ENCODE assay signal across 13 cellular contexts in genomic region chr5:139982157-139982974, GRCh38.
DNase-seq lines count a peak whose midpoint lies in the region; ATAC-seq, FAIRE-seq and TF ChIP-seq lines count a peak whose summit lies in the region.
"Had no signal": no experiment of that assay in that cellular context is flagged by ENCODE, and none has a peak within 500 bp of the region (broad histone marks: within the 10 kb centered on the region; RNA-seq: fewer than 3 reads in every experiment).

No MANE protein-coding gene starts in this region.

- TF ChIP-seq POLR2A in GM12878 (IDR thresholded peaks at IDR 0.05; ENCODE audit: low read depth, low read length) (no peak), thyroid gland (IDR thresholded peaks at IDR 0.05) (no peak), GM18505 (IDR thresholded peaks at IDR 0.05; ENCODE audit: borderline replicate concordance, extremely low read depth, insufficient read depth, insufficient read length) (no peak), suprapubic skin (IDR thresholded peaks at IDR 0.05) (no peak)

- no peak for FAIRE-seq in GM12878 (lab: Jason Lieb, UNC)

- no peaks in the 10 kb centered on the region for H3K9me3 ChIP-seq in GM12878 (replicated peaks; ENCODE audit: control insufficient read depth, insufficient read depth, low read length)
- no peaks in the 10 kb centered on the region for H3K9me3 ChIP-seq in thyroid gland
- H3K9me3 ChIP-seq in suprapubic skin, result no peaks in the 10 kb centered on the region

- CTCF ChIA-PET in GM12878 (lab: Yijun Ruan, JAX), result interaction anchor here (0.9 to 9.0 kb wide), 3 partner anchors 12 to 195 kb away, joined by 3 to 107 read pairs (median 3); no protein-coding TSS in a partner anchor
- CTCF ChIA-PET in activated CD8-positive, alpha-beta memory T cell treated with anti-CD3 and anti-CD28 coated beads, Interleukin-2, amount 10 ng/mL, durations not matched to agents 7 days and 5 days (lab: Charles Lee), result interaction anchor here (1.3 to 8.1 kb wide), 2 partner anchors 13 to 195 kb away, joined by 4 to 44 read pairs; no protein-coding TSS in a partner anchor

- no peaks in the 10 kb centered on the region for H3K9me3 Mint-ChIP-seq in activated CD8-positive, alpha-beta memory T cell treated with anti-CD3 and anti-CD28 coated beads, Interleukin-2, amount 10 ng/mL, durations not matched to agents 7 days and 5 days (ENCODE audit: low read depth)

- SMC1A ChIA-PET in GM12878 (lab: Charles Lee; ENCODE audit: uncharacterized antibody, unreplicated experiment), result interaction anchor here (0.9 to 4.4 kb wide), 4 partner anchors 12 to 66 kb away, joined by 3 to 42 read pairs (median 3); no protein-coding TSS in a partner anchor

- no TSS peak for BruUV-seq in GM12878 (replicated peaks; lab: Mats Ljungman, UMichigan)

- H3K4me3 ChIP-seq in GM12878, result no peak overlapping the region
- H3K4me3 ChIP-seq in thyroid gland (replicated peaks in 1 of 3), result no peak overlapping the region
- H3K4me3 ChIP-seq in suprapubic skin, result no peak overlapping the region
- H3K4me3 ChIP-seq: skin epidermis had no signal

- no peak for TF ChIP-seq CTCF in GM12878 (IDR thresholded peaks at IDR 0.05 in 2 of 3, conservative IDR thresholded peaks at IDR 0.05 in 1 of 3; ENCODE audit: control insufficient read depth in 2 of 3, extremely low read depth in 1 of 3, insufficient read depth in 1 of 3, low read depth in 3 of 3, low read length in 3 of 3)
- no peak for TF ChIP-seq CTCF in thyroid gland (IDR thresholded peaks at IDR 0.05)
- no peak for TF ChIP-seq CTCF in suprapubic skin (IDR thresholded peaks at IDR 0.05)

- H3K36me3 ChIP-seq in GM12878 (ENCODE audit: control insufficient read depth in 2 of 2, insufficient read depth in 2 of 2, low read length in 1 of 2), result peaks cover 0 to 2% of the 10 kb centered on the region in 2 experiments; a peak in 2 of 4 replicates
- H3K36me3 ChIP-seq in thyroid gland, result no peaks in the 10 kb centered on the region
- no peaks in the 10 kb centered on the region for H3K36me3 ChIP-seq in suprapubic skin

- no peak for TF ChIP-seq EP300 in GM12878 (IDR thresholded peaks at IDR 0.05; ENCODE audit: borderline replicate concordance in 1 of 2, control insufficient read depth in 1 of 2, low read depth in 2 of 2, low read length in 2 of 2)
- TF ChIP-seq EP300 in suprapubic skin (IDR thresholded peaks at IDR 0.05), result no peak

- H3K27ac ChIP-seq in GM12878 (ENCODE audit: control insufficient read depth, insufficient read depth) (no peak overlapping the region), thyroid gland (no peak overlapping the region), suprapubic skin (no peak overlapping the region)
- H3K27ac ChIP-seq: skin epidermis had no signal

- H2AFZ ChIP-seq in GM12878 (ENCODE audit: control insufficient read depth, low read depth, low read length), result no peak overlapping the region

- DNase-seq in Right ventricle myocardium superior (peak; percentile 58), cardiac septum (ENCODE audit: low spot score) (no peak), GM12878 (ENCODE audit: low read depth, low spot score) (no peak), hypothalamus (lab: John Stamatoyannopoulos, UW) (peak in 26 of 51 donors; percentile 12 to 76 (median 34)), thyroid gland (peak; percentile 92 to 96), suprapubic skin (ENCODE audit: low spot score in 2 of 2) (no peak)
- no peak for DNase-seq in activated CD8-positive, alpha-beta memory T cell treated with anti-CD3 and anti-CD28 coated beads, Interleukin-2, amount 10 ng/mL, durations not matched to agents 7 days and 5 days
- DNase-seq: activated T-cell treated with anti-CD3 and anti-CD28 coated beads, Interleukin-2, amount 50 U/mL, for 48 hours; effector CD8-positive, alpha-beta T cell; NCI-H187 treated with DMSO at 0.1 percent for 48 hours; stimulated activated naive CD8-positive, alpha-beta T cell treated with anti-CD3 and anti-CD28 coated beads, Interleukin-15, Interleukin-2, amounts not matched to agents 100 U/mL and 50 U/mL, for 24 hours had no signal

- no peak overlapping the region for H3K9ac ChIP-seq in GM12878 (ENCODE audit: control insufficient read depth, insufficient read depth, low read length)

- 57% methylated on average over 15 of the region's 15 CpGs for WGBS in GM12878 (ENCODE audit: insufficient coverage, insufficient replicate concordance, low lambda C conversion rate, missing lambda C conversion rate)
- 41 to 44% methylated on average over 15 of the region's 15 CpGs for WGBS in thyroid gland, 2 donors
- 58% methylated on average over 15 of the region's 15 CpGs for WGBS in suprapubic skin

- in situ Hi-C loops in GM12878 (cut with MboI), result no loop called here

- H3K27ac Mint-ChIP-seq in activated CD8-positive, alpha-beta memory T cell treated with anti-CD3 and anti-CD28 coated beads, Interleukin-2, amount 10 ng/mL, durations not matched to agents 7 days and 5 days, result no peak overlapping the region

- H3K79me2 ChIP-seq in GM12878 (ENCODE audit: control insufficient read depth, insufficient read depth, low read length), result no peaks in the 10 kb centered on the region; the same call in none of the 2 replicates

- POLR2A ChIA-PET in GM12878 (lab: Charles Lee), result interaction anchor here (1.1 kb wide), 1 partner anchor 26 kb away, joined by 3 read pairs; no protein-coding TSS in a partner anchor

- no peak overlapping the region for H3K4me3 Mint-ChIP-seq in activated CD8-positive, alpha-beta memory T cell treated with anti-CD3 and anti-CD28 coated beads, Interleukin-2, amount 10 ng/mL, durations not matched to agents 7 days and 5 days

- no peak for TF ChIP-seq RAD21 in GM12878 (IDR thresholded peaks at IDR 0.05; ENCODE audit: insufficient read depth, low read depth, low read length)

- H3K27me3 ChIP-seq in GM12878 (replicated peaks in 1 of 2; ENCODE audit: control insufficient read depth in 2 of 2, insufficient read depth in 2 of 2, low read length in 1 of 2), result no peaks in the 10 kb centered on the region
- no peaks in the 10 kb centered on the region for H3K27me3 ChIP-seq in thyroid gland
- peaks cover 9% of the 10 kb centered on the region for H3K27me3 ChIP-seq in suprapubic skin

- H3K4me1 ChIP-seq in GM12878 (ENCODE audit: control insufficient read depth, insufficient read depth, low read length) (peaks cover 8% of the 10 kb centered on the region), thyroid gland (peaks cover 7 to 13% of the 10 kb centered on the region in 2 donors), suprapubic skin (no peaks in the 10 kb centered on the region)

- intact Hi-C loops in Right ventricle myocardium superior (cut with DNase I) (no loop called here), cardiac septum (cut with DNase I) (loop anchor here (5.0 kb wide), 1 partner anchor 60 kb away; the partner anchor contains the start of gene NRG2), GM12878 (cut with micrococcal nuclease; ENCODE audit: unreplicated experiment) (no loop called here), thyroid gland (cut with DNase I) (no loop called here)

- no peaks in the 10 kb centered on the region for H3K36me3 Mint-ChIP-seq in activated CD8-positive, alpha-beta memory T cell treated with anti-CD3 and anti-CD28 coated beads, Interleukin-2, amount 10 ng/mL, durations not matched to agents 7 days and 5 days

- no peaks in the 10 kb centered on the region for H3K4me1 Mint-ChIP-seq in activated CD8-positive, alpha-beta memory T cell treated with anti-CD3 and anti-CD28 coated beads, Interleukin-2, amount 10 ng/mL, durations not matched to agents 7 days and 5 days

- peaks cover 41% of the 10 kb centered on the region for H3K27me3 Mint-ChIP-seq in activated CD8-positive, alpha-beta memory T cell treated with anti-CD3 and anti-CD28 coated beads, Interleukin-2, amount 10 ng/mL, durations not matched to agents 7 days and 5 days

- no peak overlapping the region for H3K4me2 ChIP-seq in GM12878 (ENCODE audit: control insufficient read depth, insufficient read depth)

- H4K20me1 ChIP-seq in GM12878 (ENCODE audit: control insufficient read depth, insufficient read depth), result no peaks in the 10 kb centered on the region

- RAD21 ChIA-PET in GM12878 (lab: Charles Lee; ENCODE audit: unreplicated experiment), result interaction anchor here (0.6 to 3.3 kb wide), 7 partner anchors 12 to 195 kb away, joined by 3 to 25 read pairs (median 4); no protein-coding TSS in a partner anchor

- ATAC-seq in Right ventricle myocardium superior (ENCODE audit: poor library complexity) (no peak), GM12878 (no peak), GM18505 (IDR thresholded peaks at IDR 0.05; ENCODE audit: unreplicated experiment) (no peak)
- no peak for ATAC-seq in activated CD8-positive, alpha-beta memory T cell treated with anti-CD3 and anti-CD28 coated beads, Interleukin-2, amount 10 ng/mL, durations not matched to agents 7 days and 5 days
- ATAC-seq: stimulated activated naive CD8-positive, alpha-beta T cell treated with anti-CD3 and anti-CD28 coated beads, Interleukin-15, Interleukin-2, amounts not matched to agents 100 U/mL and 50 U/mL, for 24 hours had no signal

TF ChIP-seq in GM12878, 131 proteins besides CTCF, POLR2A, EP300 and RAD21 (continues in another document):
- TF ChIP-seq SREBF1 (IDR thresholded peaks at IDR 0.05; ENCODE audit: low read length), result no peak
- TF ChIP-seq POLR2AphosphoS5 (IDR thresholded peaks at IDR 0.05; ENCODE audit: low read length), result no peak
- no peak for TF ChIP-seq CREB1 (IDR thresholded peaks at IDR 0.05; ENCODE audit: low read depth)
- TF ChIP-seq PAX5 (IDR thresholded peaks at IDR 0.05; ENCODE audit: borderline replicate concordance, low read depth, low read length), result no peak
- TF ChIP-seq BCLAF1 (IDR thresholded peaks at IDR 0.05), result no peak
- TF ChIP-seq HDGF (IDR thresholded peaks at IDR 0.05), result no peak

Comparison
In these comparisons a context has a peak if more than half of its experiments do, and no peak if none do; other contexts are left out.
1. DNase-seq: peak in Right ventricle myocardium superior (single experiment), hypothalamus (26 of 51) and thyroid gland (2 of 2); none in cardiac septum (single experiment), GM12878 (single experiment), activated CD8-positive, alpha-beta memory T cell treated with anti-CD3 and anti-CD28 coated beads, Interleukin-2, amount 10 ng/mL, durations not matched to agents 7 days and 5 days (single experiment) and suprapubic skin (0 of 2).